In the genomic region with DNA sequence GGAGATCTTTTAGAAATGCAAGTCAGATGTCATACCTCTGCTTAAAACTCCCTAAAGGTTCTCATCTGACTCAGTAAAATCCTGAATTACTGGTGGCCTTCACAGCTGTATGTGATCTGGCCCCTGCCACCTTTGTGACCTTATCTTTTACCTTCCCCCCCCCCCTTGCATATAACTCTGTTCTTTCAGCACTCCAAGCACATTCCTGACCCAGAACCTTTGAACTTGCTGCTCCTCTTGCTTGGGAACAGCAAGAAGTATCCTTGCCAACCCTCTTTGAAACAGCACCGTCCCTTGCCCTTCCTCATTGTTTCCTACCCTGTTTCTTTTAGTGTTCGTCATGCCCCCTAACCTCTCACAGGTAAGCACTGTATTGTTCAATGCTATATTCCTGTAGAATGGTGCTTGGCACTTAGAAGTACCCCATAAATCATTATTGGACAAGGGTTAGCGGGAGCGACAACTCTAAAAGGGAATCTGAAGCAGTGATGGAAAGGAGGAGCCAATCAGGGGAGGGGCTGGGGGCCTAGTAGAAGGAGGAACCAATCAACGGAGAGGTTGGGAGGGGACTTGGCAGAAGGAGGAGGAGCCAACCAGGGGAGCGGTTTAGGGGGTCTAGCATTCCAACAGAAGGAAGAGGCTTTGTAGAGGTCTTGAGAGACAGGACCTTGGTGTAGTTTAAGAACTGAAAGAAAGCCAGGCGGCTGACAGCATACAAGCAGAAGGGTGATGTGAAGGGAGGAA, we compare ENCODE assay signal across 20 cellular contexts.
"Had no signal": no experiment of that assay in that cellular context is flagged by ENCODE, and none has a peak within 500 bp of the region (broad histone marks: within the 10 kb centered on the region; RNA-seq: fewer than 3 reads in every experiment).

No MANE protein-coding gene starts in this region.

- H3K36me3 Mint-ChIP-seq: activated CD4-positive, alpha-beta memory T cell treated with anti-CD3 and anti-CD28 coated beads for 36 hours; activated naive CD4-positive, alpha-beta T cell treated with anti-CD3 and anti-CD28 coated beads, Interleukin-2, amount 50 U/mL, for 72 hours; naive thymus-derived CD8-positive, alpha-beta T cell had no signal

- H3K4me3 ChIP-seq: right atrium auricular region, tibial nerve, vagina had no signal

- H3K9me3 Mint-ChIP-seq: activated CD4-positive, alpha-beta memory T cell treated with anti-CD3 and anti-CD28 coated beads for 36 hours; activated naive CD4-positive, alpha-beta T cell treated with anti-CD3 and anti-CD28 coated beads, Interleukin-2, amount 50 U/mL, for 72 hours; activated T-cell treated with anti-CD3 and anti-CD28 coated beads, Interleukin-2, amount 50 U/mL, for 4 hours; dendritic cell treated with granulocyte-macrophage colony-stimulating factor and Interleukin-4, amounts not matched to agents 40 ng/mL and 50 ng/mL, for 4 days; naive thymus-derived CD8-positive, alpha-beta T cell; T-helper 1 cell treated with Interleukin-12 subunit alpha and Interleukin-12 subunit beta and Interleukin-4 antibody, amounts not matched to agents 30 μg/mL and 1 μg/mL, for 36 hours had no signal

- H3K27ac Mint-ChIP-seq: activated CD4-positive, alpha-beta memory T cell treated with anti-CD3 and anti-CD28 coated beads for 36 hours; activated CD4-positive, alpha-beta T cell treated with anti-CD3 and anti-CD28 coated beads for 36 hours; activated naive CD4-positive, alpha-beta T cell treated with anti-CD3 and anti-CD28 coated beads, Interleukin-2, amount 50 U/mL, for 72 hours; dendritic cell treated with granulocyte-macrophage colony-stimulating factor and Interleukin-4, amounts not matched to agents 40 ng/mL and 50 ng/mL, for 4 days; T-helper 1 cell treated with Interleukin-12 subunit alpha and Interleukin-12 subunit beta and Interleukin-4 antibody, amounts not matched to agents 30 μg/mL and 1 μg/mL, for 36 hours had no signal

- H3K4me1 ChIP-seq: foreskin keratinocyte had no signal

- DNase-seq: activated CD4-positive, alpha-beta memory T cell treated with anti-CD3 and anti-CD28 coated beads for 36 hours; activated CD4-positive, alpha-beta T cell treated with anti-CD3 and anti-CD28 coated beads for 36 hours; activated effector memory CD4-positive, alpha-beta T cell treated with anti-CD3 and anti-CD28 coated beads, Interleukin-2, amount 50 U/mL, for 16 hours; activated T-cell treated with anti-CD3 and anti-CD28 coated beads, Interleukin-2, amount 50 U/mL, for 4 hours; amniotic stem cell; brain microvascular endothelial cell; effector memory CD4-positive, alpha-beta T cell; foreskin keratinocyte; left colon; naive thymus-derived CD8-positive, alpha-beta T cell; posterior cingulate gyrus; stimulated activated CD4-positive, alpha-beta T cell treated with anti-CD3 and anti-CD28 coated beads, Interleukin-4, amount 100 ng/mL, for 24 hours; stimulated activated naive CD4-positive, alpha-beta T cell; WERI-Rb-1 had no signal

- H3K27ac ChIP-seq: brain microvascular endothelial cell, foreskin keratinocyte, right atrium auricular region, tibial nerve, vagina, WERI-Rb-1 had no signal

- H3K4me3 Mint-ChIP-seq: activated CD4-positive, alpha-beta memory T cell treated with anti-CD3 and anti-CD28 coated beads for 36 hours; activated CD4-positive, alpha-beta T cell treated with anti-CD3 and anti-CD28 coated beads for 36 hours; activated T-cell treated with anti-CD3 and anti-CD28 coated beads, Interleukin-2, amount 50 U/mL, for 4 hours; dendritic cell treated with granulocyte-macrophage colony-stimulating factor and Interleukin-4, amounts not matched to agents 40 ng/mL and 50 ng/mL, for 4 days; naive thymus-derived CD8-positive, alpha-beta T cell; T-helper 1 cell treated with Interleukin-12 subunit alpha and Interleukin-12 subunit beta and Interleukin-4 antibody, amounts not matched to agents 30 μg/mL and 1 μg/mL, for 36 hours had no signal

- H3K36me3 ChIP-seq: brain microvascular endothelial cell, right atrium auricular region, tibial nerve, vagina, WERI-Rb-1 had no signal

- H3K27me3 ChIP-seq: brain microvascular endothelial cell, foreskin keratinocyte, right atrium auricular region, tibial nerve, vagina had no signal

- ATAC-seq: activated CD4-positive, alpha-beta T cell treated with anti-CD3 and anti-CD28 coated beads for 36 hours; activated naive CD4-positive, alpha-beta T cell treated with anti-CD3 and anti-CD28 coated beads, Interleukin-2, amount 50 U/mL, for 72 hours; activated T-cell treated with anti-CD3 and anti-CD28 coated beads, Interleukin-2, amount 50 U/mL, for 4 hours; foreskin keratinocyte; left colon; naive thymus-derived CD8-positive, alpha-beta T cell had no signal

- H3K9me3 ChIP-seq: right atrium auricular region, tibial nerve, vagina had no signal
